8 cellular contexts compared by ENCODE assay signal in the genomic region with DNA sequence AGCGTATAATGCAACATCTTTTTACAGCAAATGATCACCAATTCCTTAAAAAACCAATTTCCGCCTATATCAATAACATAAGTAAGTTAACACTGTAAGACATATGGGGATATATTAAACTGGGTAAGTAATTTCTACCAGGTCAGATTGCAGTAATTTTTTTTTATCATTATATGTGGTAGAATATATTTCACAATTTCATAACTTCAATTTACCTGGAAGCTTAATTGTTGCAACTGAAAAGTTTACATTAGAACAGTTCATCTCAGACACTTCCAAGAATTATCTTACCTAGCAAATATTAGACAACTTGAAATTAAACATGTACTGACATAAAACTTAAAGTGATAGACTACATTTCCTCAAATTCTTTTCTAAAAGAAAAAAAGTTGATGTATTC. TPM values are rescaled to one million over a fixed set of nuclear protein-coding genes. Genes with fewer than 3 reads are reported as not detected.
DNase-seq lines count a peak whose midpoint lies in the region; ATAC-seq and TF ChIP-seq lines count a peak whose summit lies in the region.

No MANE protein-coding gene starts in this region.

- no peaks in the 10 kb centered on the region for H3K27me3 ChIP-seq in CD4-positive, CD25-positive, alpha-beta regulatory T cell (ENCODE audit: control insufficient read depth, insufficient read depth, low read length)
- H3K27me3 ChIP-seq in Loucy (ENCODE audit: insufficient read depth, low read length, poor library complexity, severe bottlenecking): no peaks in the 10 kb centered on the region

- no peak overlapping the region for H3K27ac Mint-ChIP-seq in CD4-positive, CD25-positive, alpha-beta regulatory T cell
- no peak overlapping the region for H3K27ac Mint-ChIP-seq in chondrocyte (ENCODE audit: unreplicated experiment)
- H3K27ac Mint-ChIP-seq in natural killer cell treated with Interleukin-12 subunit alpha and Interleukin-12 subunit beta and Interleukin-15 and Interleukin-18, amount 100 ng/mL, for 72 hours: no peak overlapping the region

- peaks cover 59 to 90% (median 77%) of the 10 kb centered on the region in 4 donors for H3K4me1 Mint-ChIP-seq in CD4-positive, CD25-positive, alpha-beta regulatory T cell
- H3K4me1 Mint-ChIP-seq in chondrocyte (ENCODE audit: low read depth): peaks cover 76% of the 10 kb centered on the region
- H3K4me1 Mint-ChIP-seq in natural killer cell treated with Interleukin-12 subunit alpha and Interleukin-12 subunit beta and Interleukin-15 and Interleukin-18, amount 100 ng/mL, for 72 hours (ENCODE audit: low read depth in 2 of 2): peaks cover 33 to 74% of the 10 kb centered on the region in 2 donors

- no peaks in the 10 kb centered on the region for H3K27me3 Mint-ChIP-seq in CD4-positive, CD25-positive, alpha-beta regulatory T cell
- no peaks in the 10 kb centered on the region for H3K27me3 Mint-ChIP-seq in chondrocyte (ENCODE audit: low read depth)
- no peaks in the 10 kb centered on the region for H3K27me3 Mint-ChIP-seq in natural killer cell treated with Interleukin-12 subunit alpha and Interleukin-12 subunit beta and Interleukin-15 and Interleukin-18, amount 100 ng/mL, for 72 hours

- TF ChIP-seq POLR2A in erythroblast (IDR thresholded peaks at IDR 0.05; ENCODE audit: low read length): no peak

- H3K9ac ChIP-seq in Loucy (ENCODE audit: low read depth, low read length, poor library complexity, severe bottlenecking): peak overlapping the region; percentile 81

- DNase-seq in CD4-positive, CD25-positive, alpha-beta regulatory T cell: no peak
- DNase-seq in chondrocyte (ENCODE audit: low spot score) (no peak), NCI-H510A (lab: John Stamatoyannopoulos, UW) (no peak), erythroblast (lab: John Stamatoyannopoulos, UW) (no peak), NCI-H1694 (lab: John Stamatoyannopoulos, UW) (no peak), hepatic stellate cell (ENCODE audit: low spot score) (no peak)
- DNase-seq in natural killer cell treated with Interleukin-12 subunit alpha and Interleukin-12 subunit beta and Interleukin-15 and Interleukin-18, amount 100 ng/mL, for 72 hours (ENCODE audit: low spot score): no peak

- peak overlapping the region; percentile 89 to 100 (median 98) for H3K4me3 Mint-ChIP-seq in CD4-positive, CD25-positive, alpha-beta regulatory T cell
- peak overlapping the region; percentile 88 for H3K4me3 Mint-ChIP-seq in chondrocyte (ENCODE audit: unreplicated experiment)
- peak overlapping the region; percentile 98 for H3K4me3 Mint-ChIP-seq in natural killer cell treated with Interleukin-12 subunit alpha and Interleukin-12 subunit beta and Interleukin-15 and Interleukin-18, amount 100 ng/mL, for 72 hours

- H2AFZ ChIP-seq in Loucy (ENCODE audit: low read length): no peak overlapping the region

- peaks cover 0 to 1% (median 0%) of the 10 kb centered on the region in 7 donors for H3K9me3 Mint-ChIP-seq in CD4-positive, CD25-positive, alpha-beta regulatory T cell
- no peaks in the 10 kb centered on the region for H3K9me3 Mint-ChIP-seq in chondrocyte (ENCODE audit: low read depth)
- H3K9me3 Mint-ChIP-seq in natural killer cell treated with Interleukin-12 subunit alpha and Interleukin-12 subunit beta and Interleukin-15 and Interleukin-18, amount 100 ng/mL, for 72 hours: no peaks in the 10 kb centered on the region

- H3K4me1 ChIP-seq in CD4-positive, CD25-positive, alpha-beta regulatory T cell (ENCODE audit: control insufficient read depth, insufficient read depth, low read length, poor library complexity, severe bottlenecking): peaks cover 69% of the 10 kb centered on the region
- peaks cover 11% of the 10 kb centered on the region for H3K4me1 ChIP-seq in Loucy (ENCODE audit: insufficient read depth, low read length, poor library complexity, severe bottlenecking)

- H3K27ac ChIP-seq in CD4-positive, CD25-positive, alpha-beta regulatory T cell (ENCODE audit: insufficient read depth, low read length, poor library complexity, severe bottlenecking): no peak overlapping the region

- H3K9me3 ChIP-seq in CD4-positive, CD25-positive, alpha-beta regulatory T cell (ENCODE audit: control insufficient read depth in 2 of 2, low read length in 2 of 2): no peaks in the 10 kb centered on the region
- H3K9me3 ChIP-seq in Loucy (ENCODE audit: insufficient read depth, low read depth, low read length): no peaks in the 10 kb centered on the region

- peak overlapping the region; percentile 85 for H3K4me3 ChIP-seq in CD4-positive, CD25-positive, alpha-beta regulatory T cell (ENCODE audit: low read depth, low read length)
- peak overlapping the region; percentile 85 for H3K4me3 ChIP-seq in Loucy (ENCODE audit: low read length, poor library complexity, severe bottlenecking)

- H3K4me2 ChIP-seq in Loucy (ENCODE audit: low read depth, low read length, poor library complexity, severe bottlenecking): peak overlapping the region; percentile 58

- no peaks in the 10 kb centered on the region for H3K36me3 ChIP-seq in CD4-positive, CD25-positive, alpha-beta regulatory T cell (ENCODE audit: control insufficient read depth, insufficient read depth, low read length)
- no peaks in the 10 kb centered on the region for H3K36me3 ChIP-seq in Loucy (ENCODE audit: insufficient read depth, low read length)

- no peaks in the 10 kb centered on the region for H3K36me3 Mint-ChIP-seq in CD4-positive, CD25-positive, alpha-beta regulatory T cell
- no peaks in the 10 kb centered on the region for H3K36me3 Mint-ChIP-seq in chondrocyte (ENCODE audit: low read depth)
- no peaks in the 10 kb centered on the region for H3K36me3 Mint-ChIP-seq in natural killer cell treated with Interleukin-12 subunit alpha and Interleukin-12 subunit beta and Interleukin-15 and Interleukin-18, amount 100 ng/mL, for 72 hours

- ATAC-seq in CD4-positive, CD25-positive, alpha-beta regulatory T cell (ENCODE audit: low read depth in 2 of 2): no peak
- ATAC-seq in natural killer cell treated with Interleukin-12 subunit alpha and Interleukin-12 subunit beta and Interleukin-15 and Interleukin-18, amount 100 ng/mL, for 72 hours: no peak

- no peaks in the 10 kb centered on the region for H3F3A ChIP-seq in Loucy (ENCODE audit: low read depth)

- peaks cover 41% of the 10 kb centered on the region for H3K79me2 ChIP-seq in Loucy (ENCODE audit: insufficient read depth, low read length)

- TF ChIP-seq CTCF in Loucy (conservative IDR thresholded peaks at IDR 0.05; ENCODE audit: low read length) (no peak), chondrocyte (IDR thresholded peaks at IDR 0.05) (no peak)

- H4K20me1 ChIP-seq in Loucy (ENCODE audit: insufficient read depth, low read length, poor library complexity, severe bottlenecking): peaks cover 11% of the 10 kb centered on the region

- H3K9me2 ChIP-seq in Loucy (replicated peaks; ENCODE audit: low read depth, low read length): no peaks in the 10 kb centered on the region

RNA-seq across cellular contexts. Expression of a gene that starts 2.8 kb away (rescaled TPM):
- 11.7 TPM for total RNA-seq in CD4-positive, CD25-positive, alpha-beta regulatory T cell
- 1 to 10 TPM; 2.4 to 3.7 (median 3.0) TPM for polyA plus RNA-seq in CD4-positive, CD25-positive, alpha-beta regulatory T cell
- 15.2 to 15.9 TPM (median 15.4 TPM) in 3 replicates for total RNA-seq in chondrocyte
- total RNA-seq in natural killer cell treated with Interleukin-12 subunit alpha and Interleukin-12 subunit beta and Interleukin-15 and Interleukin-18, amount 100 ng/mL, for 72 hours: 1 to 10 TPM; 5.6 to 5.7 TPM

RNA-seq across cellular contexts. Expression of a gene that starts 51.9 kb away (rescaled TPM):
- total RNA-seq in CD4-positive, CD25-positive, alpha-beta regulatory T cell: 3.2 TPM
- polyA plus RNA-seq in CD4-positive, CD25-positive, alpha-beta regulatory T cell: under 1 TPM; 0.37 to 0.88 (median 0.54) TPM
- total RNA-seq in chondrocyte: 4.7 to 7.2 TPM (median 6.6 TPM) in 3 replicates
- 10 to 100 TPM; 17.6 to 40.7 TPM for total RNA-seq in natural killer cell treated with Interleukin-12 subunit alpha and Interleukin-12 subunit beta and Interleukin-15 and Interleukin-18, amount 100 ng/mL, for 72 hours
